In the genomic region with DNA sequence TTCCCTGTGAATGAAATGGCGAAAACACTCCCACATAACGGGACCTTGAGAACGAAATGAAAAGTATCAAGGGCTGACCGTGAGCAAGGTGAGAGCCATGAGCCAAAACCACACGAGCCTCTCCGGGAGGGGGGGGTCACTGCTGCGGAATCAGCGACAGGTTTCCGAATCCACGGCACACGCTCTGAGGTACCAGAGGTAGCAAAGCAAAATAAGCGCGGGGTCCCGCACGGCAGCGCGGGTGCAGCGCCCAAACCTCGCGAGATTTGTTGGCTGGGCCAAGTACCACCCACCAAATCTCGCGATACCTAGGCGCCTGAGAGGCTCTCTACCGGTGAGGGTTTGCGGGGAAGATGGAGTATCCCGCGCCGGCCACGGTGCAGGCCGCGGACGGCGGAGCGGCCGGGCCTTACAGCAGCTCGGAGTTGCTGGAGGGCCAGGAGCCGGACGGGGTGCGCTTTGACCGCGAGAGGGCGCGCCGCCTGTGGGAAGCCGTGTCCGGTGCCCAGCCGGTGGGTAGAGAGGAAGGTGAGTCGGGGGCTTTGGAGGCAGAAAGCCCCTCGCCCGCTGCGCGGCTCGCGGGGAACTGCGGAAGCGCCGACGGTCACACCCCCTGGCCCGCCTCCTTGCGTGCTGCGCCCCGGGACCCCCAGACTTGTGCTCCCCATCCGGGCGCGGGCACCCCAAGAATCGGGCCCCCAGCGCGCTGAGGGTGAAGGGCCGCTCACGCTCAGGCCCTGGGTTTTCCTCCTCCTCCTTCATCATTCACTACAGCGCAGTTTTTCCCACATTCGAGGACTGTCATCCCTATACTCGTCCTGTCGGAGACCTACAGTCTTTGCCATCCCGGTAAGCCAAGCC, we compare ENCODE assay signal across 1 cellular context.
TF ChIP-seq lines count a peak whose summit lies in the region.

TSS of gene ZNF346 (plus strand) at position 311 of the 861 bp plus-strand sequence. CDS start at position 354, 43 bp downstream.

TF ChIP-seq in HepG2, 621 proteins besides CTCF, POLR2A, EP300 and RAD21 (continued from another document and continues in another):
- TF ChIP-seq, protein P1, sequence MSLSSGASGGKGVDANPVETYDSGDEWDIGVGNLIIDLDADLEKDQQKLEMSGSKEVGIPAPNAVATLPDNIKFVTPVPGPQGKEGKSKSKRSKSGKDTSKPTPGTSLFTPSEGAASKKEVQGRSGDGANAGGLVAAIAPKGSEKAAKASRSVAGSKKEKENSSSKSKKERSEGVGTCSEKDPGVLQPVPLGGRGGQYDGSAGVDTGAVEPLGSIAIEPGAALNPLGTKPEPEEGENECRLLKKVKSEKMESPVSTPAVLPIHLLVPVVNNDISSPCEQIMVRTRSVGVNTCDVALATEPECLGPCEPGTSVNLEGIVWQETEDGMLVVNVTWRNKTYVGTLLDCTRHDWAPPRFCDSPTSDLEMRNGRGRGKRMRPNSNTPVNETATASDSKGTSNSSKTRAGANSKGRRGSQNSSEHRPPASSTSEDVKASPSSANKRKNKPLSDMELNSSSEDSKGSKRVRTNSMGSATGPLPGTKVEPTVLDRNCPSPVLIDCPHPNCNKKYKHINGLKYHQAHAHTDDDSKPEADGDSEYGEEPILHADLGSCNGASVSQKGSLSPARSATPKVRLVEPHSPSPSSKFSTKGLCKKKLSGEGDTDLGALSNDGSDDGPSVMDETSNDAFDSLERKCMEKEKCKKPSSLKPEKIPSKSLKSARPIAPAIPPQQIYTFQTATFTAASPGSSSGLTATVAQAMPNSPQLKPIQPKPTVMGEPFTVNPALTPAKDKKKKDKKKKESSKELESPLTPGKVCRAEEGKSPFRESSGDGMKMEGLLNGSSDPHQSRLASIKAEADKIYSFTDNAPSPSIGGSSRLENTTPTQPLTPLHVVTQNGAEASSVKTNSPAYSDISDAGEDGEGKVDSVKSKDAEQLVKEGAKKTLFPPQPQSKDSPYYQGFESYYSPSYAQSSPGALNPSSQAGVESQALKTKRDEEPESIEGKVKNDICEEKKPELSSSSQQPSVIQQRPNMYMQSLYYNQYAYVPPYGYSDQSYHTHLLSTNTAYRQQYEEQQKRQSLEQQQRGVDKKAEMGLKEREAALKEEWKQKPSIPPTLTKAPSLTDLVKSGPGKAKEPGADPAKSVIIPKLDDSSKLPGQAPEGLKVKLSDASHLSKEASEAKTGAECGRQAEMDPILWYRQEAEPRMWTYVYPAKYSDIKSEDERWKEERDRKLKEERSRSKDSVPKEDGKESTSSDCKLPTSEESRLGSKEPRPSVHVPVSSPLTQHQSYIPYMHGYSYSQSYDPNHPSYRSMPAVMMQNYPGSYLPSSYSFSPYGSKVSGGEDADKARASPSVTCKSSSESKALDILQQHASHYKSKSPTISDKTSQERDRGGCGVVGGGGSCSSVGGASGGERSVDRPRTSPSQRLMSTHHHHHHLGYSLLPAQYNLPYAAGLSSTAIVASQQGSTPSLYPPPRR (CRISPR knock-in tag; IDR thresholded peaks at IDR 0.05; ENCODE audit: borderline replicate concordance) = peak; percentile 56; the same call in 1 of the 2 replicates
- peak; percentile 55 for TF ChIP-seq ASH2L (IDR thresholded peaks at IDR 0.05; ENCODE audit: insufficient read length, low read depth, low read length)
- TF ChIP-seq ZNF451 (CRISPR knock-in tag; IDR thresholded peaks at IDR 0.05) = peak; percentile 64; the same call in 1 of the 2 replicates
- TF ChIP-seq, protein P2, sequence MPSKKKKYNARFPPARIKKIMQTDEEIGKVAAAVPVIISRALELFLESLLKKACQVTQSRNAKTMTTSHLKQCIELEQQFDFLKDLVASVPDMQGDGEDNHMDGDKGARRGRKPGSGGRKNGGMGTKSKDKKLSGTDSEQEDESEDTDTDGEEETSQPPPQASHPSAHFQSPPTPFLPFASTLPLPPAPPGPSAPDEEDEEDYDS (CRISPR knock-in tag; IDR thresholded peaks at IDR 0.05) = peak; percentile 97
- no peak for TF ChIP-seq ZNF792 (CRISPR knock-in tag; IDR thresholded peaks at IDR 0.05)
- TF ChIP-seq KLF15 (CRISPR knock-in tag; IDR thresholded peaks at IDR 0.05; ENCODE audit: borderline replicate concordance) = 0 out of 2 replicates have a peak, but pooled peaks have one; percentile 45
- TF ChIP-seq, protein P3, sequence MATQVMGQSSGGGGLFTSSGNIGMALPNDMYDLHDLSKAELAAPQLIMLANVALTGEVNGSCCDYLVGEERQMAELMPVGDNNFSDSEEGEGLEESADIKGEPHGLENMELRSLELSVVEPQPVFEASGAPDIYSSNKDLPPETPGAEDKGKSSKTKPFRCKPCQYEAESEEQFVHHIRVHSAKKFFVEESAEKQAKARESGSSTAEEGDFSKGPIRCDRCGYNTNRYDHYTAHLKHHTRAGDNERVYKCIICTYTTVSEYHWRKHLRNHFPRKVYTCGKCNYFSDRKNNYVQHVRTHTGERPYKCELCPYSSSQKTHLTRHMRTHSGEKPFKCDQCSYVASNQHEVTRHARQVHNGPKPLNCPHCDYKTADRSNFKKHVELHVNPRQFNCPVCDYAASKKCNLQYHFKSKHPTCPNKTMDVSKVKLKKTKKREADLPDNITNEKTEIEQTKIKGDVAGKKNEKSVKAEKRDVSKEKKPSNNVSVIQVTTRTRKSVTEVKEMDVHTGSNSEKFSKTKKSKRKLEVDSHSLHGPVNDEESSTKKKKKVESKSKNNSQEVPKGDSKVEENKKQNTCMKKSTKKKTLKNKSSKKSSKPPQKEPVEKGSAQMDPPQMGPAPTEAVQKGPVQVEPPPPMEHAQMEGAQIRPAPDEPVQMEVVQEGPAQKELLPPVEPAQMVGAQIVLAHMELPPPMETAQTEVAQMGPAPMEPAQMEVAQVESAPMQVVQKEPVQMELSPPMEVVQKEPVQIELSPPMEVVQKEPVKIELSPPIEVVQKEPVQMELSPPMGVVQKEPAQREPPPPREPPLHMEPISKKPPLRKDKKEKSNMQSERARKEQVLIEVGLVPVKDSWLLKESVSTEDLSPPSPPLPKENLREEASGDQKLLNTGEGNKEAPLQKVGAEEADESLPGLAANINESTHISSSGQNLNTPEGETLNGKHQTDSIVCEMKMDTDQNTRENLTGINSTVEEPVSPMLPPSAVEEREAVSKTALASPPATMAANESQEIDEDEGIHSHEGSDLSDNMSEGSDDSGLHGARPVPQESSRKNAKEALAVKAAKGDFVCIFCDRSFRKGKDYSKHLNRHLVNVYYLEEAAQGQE (IDR thresholded peaks at IDR 0.05; ENCODE audit: borderline replicate concordance in 1 of 2, low read depth in 1 of 2, low read length in 2 of 2) = no peak
- TF ChIP-seq ZNF7 (CRISPR knock-in tag; IDR thresholded peaks at IDR 0.05) = no peak
- peak; percentile 63; the same call in 1 of the 2 replicates for TF ChIP-seq SIN3B (IDR thresholded peaks at IDR 0.05; ENCODE audit: low read length)
- TF ChIP-seq FOXK1 (CRISPR knock-in tag; IDR thresholded peaks at IDR 0.05; ENCODE audit: borderline replicate concordance, low read depth) = no peak
- TF ChIP-seq, protein P4, sequence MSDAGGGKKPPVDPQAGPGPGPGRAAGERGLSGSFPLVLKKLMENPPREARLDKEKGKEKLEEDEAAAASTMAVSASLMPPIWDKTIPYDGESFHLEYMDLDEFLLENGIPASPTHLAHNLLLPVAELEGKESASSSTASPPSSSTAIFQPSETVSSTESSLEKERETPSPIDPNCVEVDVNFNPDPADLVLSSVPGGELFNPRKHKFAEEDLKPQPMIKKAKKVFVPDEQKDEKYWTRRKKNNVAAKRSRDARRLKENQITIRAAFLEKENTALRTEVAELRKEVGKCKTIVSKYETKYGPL (CRISPR knock-in tag; IDR thresholded peaks at IDR 0.05) = 0 out of 2 replicates have a peak, but pooled peaks have one; percentile 40
- peak; percentile 35; the same call in 1 of the 2 replicates for TF ChIP-seq JUND (CRISPR knock-in tag; IDR thresholded peaks at IDR 0.05)
- TF ChIP-seq, protein P5, sequence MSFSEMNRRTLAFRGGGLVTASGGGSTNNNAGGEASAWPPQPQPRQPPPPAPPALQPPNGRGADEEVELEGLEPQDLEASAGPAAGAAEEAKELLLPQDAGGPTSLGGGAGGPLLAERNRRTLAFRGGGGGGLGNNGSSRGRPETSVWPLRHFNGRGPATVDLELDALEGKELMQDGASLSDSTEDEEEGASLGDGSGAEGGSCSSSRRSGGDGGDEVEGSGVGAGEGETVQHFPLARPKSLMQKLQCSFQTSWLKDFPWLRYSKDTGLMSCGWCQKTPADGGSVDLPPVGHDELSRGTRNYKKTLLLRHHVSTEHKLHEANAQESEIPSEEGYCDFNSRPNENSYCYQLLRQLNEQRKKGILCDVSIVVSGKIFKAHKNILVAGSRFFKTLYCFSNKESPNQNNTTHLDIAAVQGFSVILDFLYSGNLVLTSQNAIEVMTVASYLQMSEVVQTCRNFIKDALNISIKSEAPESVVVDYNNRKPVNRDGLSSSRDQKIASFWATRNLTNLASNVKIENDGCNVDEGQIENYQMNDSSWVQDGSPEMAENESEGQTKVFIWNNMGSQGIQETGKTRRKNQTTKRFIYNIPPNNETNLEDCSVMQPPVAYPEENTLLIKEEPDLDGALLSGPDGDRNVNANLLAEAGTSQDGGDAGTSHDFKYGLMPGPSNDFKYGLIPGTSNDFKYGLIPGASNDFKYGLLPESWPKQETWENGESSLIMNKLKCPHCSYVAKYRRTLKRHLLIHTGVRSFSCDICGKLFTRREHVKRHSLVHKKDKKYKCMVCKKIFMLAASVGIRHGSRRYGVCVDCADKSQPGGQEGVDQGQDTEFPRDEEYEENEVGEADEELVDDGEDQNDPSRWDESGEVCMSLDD (CRISPR knock-in tag; IDR thresholded peaks at IDR 0.05; ENCODE audit: borderline replicate concordance) = peak; percentile 70; the same call in 1 of the 2 replicates
- no peak for TF ChIP-seq SATB2 (CRISPR knock-in tag; IDR thresholded peaks at IDR 0.05)
- 0 out of 2 replicates have a peak, but pooled peaks have one; percentile 52 for TF ChIP-seq FLYWCH1 (CRISPR knock-in tag; IDR thresholded peaks at IDR 0.05)
- peak; percentile 93 for TF ChIP-seq RBFOX2 (IDR thresholded peaks at IDR 0.05; ENCODE audit: low read depth, low read length)
- TF ChIP-seq ZNF333 (CRISPR knock-in tag; IDR thresholded peaks at IDR 0.05; ENCODE audit: borderline replicate concordance) = peak; percentile 66; the same call in 1 of the 2 replicates
- TF ChIP-seq UBTF (CRISPR knock-in tag; IDR thresholded peaks at IDR 0.05) = peak; percentile 92
- TF ChIP-seq, protein P6, sequence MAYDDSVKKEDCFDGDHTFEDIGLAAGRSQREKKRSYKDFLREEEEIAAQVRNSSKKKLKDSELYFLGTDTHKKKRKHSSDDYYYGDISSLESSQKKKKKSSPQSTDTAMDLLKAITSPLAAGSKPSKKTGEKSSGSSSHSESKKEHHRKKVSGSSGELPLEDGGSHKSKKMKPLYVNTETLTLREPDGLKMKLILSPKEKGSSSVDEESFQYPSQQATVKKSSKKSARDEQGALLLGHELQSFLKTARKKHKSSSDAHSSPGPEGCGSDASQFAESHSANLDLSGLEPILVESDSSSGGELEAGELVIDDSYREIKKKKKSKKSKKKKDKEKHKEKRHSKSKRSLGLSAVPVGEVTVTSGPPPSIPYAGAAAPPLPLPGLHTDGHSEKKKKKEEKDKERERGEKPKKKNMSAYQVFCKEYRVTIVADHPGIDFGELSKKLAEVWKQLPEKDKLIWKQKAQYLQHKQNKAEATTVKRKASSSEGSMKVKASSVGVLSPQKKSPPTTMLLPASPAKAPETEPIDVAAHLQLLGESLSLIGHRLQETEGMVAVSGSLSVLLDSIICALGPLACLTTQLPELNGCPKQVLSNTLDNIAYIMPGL (CRISPR knock-in tag; IDR thresholded peaks at IDR 0.05; ENCODE audit: borderline replicate concordance in 1 of 2, low read depth in 1 of 2) = peak; percentile 86 to 92
- TF ChIP-seq, protein P7, sequence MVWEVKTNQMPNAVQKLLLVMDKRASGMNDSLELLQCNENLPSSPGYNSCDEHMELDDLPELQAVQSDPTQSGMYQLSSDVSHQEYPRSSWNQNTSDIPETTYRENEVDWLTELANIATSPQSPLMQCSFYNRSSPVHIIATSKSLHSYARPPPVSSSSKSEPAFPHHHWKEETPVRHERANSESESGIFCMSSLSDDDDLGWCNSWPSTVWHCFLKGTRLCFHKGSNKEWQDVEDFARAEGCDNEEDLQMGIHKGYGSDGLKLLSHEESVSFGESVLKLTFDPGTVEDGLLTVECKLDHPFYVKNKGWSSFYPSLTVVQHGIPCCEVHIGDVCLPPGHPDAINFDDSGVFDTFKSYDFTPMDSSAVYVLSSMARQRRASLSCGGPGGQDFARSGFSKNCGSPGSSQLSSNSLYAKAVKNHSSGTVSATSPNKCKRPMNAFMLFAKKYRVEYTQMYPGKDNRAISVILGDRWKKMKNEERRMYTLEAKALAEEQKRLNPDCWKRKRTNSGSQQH (CRISPR knock-in tag; IDR thresholded peaks at IDR 0.05; ENCODE audit: low read depth) = no peak
- peak; percentile 88 for TF ChIP-seq YY1 (IDR thresholded peaks at IDR 0.05; ENCODE audit: insufficient read depth, insufficient replicate concordance, low read depth, low read length)
- TF ChIP-seq, protein P8, sequence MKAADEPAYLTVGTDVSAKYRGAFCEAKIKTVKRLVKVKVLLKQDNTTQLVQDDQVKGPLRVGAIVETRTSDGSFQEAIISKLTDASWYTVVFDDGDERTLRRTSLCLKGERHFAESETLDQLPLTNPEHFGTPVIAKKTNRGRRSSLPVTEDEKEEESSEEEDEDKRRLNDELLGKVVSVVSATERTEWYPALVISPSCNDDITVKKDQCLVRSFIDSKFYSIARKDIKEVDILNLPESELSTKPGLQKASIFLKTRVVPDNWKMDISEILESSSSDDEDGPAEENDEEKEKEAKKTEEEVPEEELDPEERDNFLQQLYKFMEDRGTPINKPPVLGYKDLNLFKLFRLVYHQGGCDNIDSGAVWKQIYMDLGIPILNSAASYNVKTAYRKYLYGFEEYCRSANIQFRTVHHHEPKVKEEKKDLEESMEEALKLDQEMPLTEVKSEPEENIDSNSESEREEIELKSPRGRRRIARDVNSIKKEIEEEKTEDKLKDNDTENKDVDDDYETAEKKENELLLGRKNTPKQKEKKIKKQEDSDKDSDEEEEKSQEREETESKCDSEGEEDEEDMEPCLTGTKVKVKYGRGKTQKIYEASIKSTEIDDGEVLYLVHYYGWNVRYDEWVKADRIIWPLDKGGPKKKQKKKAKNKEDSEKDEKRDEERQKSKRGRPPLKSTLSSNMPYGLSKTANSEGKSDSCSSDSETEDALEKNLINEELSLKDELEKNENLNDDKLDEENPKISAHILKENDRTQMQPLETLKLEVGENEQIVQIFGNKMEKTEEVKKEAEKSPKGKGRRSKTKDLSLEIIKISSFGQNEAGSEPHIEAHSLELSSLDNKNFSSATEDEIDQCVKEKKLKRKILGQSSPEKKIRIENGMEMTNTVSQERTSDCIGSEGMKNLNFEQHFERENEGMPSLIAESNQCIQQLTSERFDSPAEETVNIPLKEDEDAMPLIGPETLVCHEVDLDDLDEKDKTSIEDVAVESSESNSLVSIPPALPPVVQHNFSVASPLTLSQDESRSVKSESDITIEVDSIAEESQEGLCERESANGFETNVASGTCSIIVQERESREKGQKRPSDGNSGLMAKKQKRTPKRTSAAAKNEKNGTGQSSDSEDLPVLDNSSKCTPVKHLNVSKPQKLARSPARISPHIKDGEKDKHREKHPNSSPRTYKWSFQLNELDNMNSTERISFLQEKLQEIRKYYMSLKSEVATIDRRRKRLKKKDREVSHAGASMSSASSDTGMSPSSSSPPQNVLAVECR (CRISPR knock-in tag; IDR thresholded peaks at IDR 0.05; ENCODE audit: borderline replicate concordance) = peak; percentile 87
